ENCODE assay signal across 17 cellular contexts in the genomic region with DNA sequence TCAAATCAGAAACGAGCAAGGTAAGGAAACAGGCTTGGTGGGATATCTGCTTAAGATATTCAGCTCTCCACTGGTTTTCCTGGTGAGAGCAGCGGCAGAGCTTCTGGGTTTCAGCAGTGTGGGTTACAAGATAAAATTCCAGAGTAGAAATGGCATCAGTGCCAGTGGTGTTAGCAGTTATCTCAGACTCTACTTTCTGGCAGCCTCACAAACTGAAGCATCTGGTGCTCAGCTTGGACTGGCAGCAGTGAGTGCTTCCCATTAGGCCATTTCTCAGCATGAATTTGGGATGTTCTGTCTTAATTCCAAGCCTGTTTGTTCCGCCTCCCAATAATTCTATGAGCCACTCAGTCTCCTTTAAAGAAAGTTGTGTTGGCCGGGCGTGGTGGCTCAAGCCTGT. TPM values are rescaled to one million over a fixed set of nuclear protein-coding genes. Genes with fewer than 3 reads are reported as not detected.
DNase-seq lines count a peak whose midpoint lies in the region; ATAC-seq, FAIRE-seq and TF ChIP-seq lines count a peak whose summit lies in the region.
"Had no signal": no experiment of that assay in that cellular context is flagged by ENCODE, and none has a peak within 500 bp of the region (broad histone marks: within the 10 kb centered on the region; RNA-seq: fewer than 3 reads in every experiment).

No MANE protein-coding gene starts in this region.

- peak overlapping the region; percentile 94 for H3K27ac ChIP-seq in endothelial cell of umbilical vein (ENCODE audit: insufficient read depth, low read depth, low read length)
- H3K27ac ChIP-seq: adrenal gland, KMS-11 had no signal

- no peak overlapping the region for H3K4me2 ChIP-seq in endothelial cell of umbilical vein (ENCODE audit: insufficient read depth, low read length)
- H3K4me2 ChIP-seq: A549, KMS-11 had no signal

- H3K27me3 Mint-ChIP-seq in activated CD4-positive, alpha-beta T cell treated with anti-CD3 and anti-CD28 coated beads, Interleukin-2, amount 10 ng/mL, durations not matched to agents 24 days and 14 days, result no peaks in the 10 kb centered on the region
- H3K27me3 Mint-ChIP-seq in nephron progenitor cell (ENCODE audit: low read depth, poor library complexity), result no peaks in the 10 kb centered on the region
- H3K27me3 Mint-ChIP-seq: type B pancreatic cell had no signal

- H3K9ac ChIP-seq in endothelial cell of umbilical vein (replicated peaks; ENCODE audit: extremely low read depth, insufficient read depth, low read length), result no peak overlapping the region
- H3K9ac ChIP-seq: GM23248, KMS-11 had no signal

- H3K36me3 Mint-ChIP-seq in activated CD4-positive, alpha-beta T cell treated with anti-CD3 and anti-CD28 coated beads, Interleukin-2, amount 10 ng/mL, durations not matched to agents 24 days and 14 days (ENCODE audit: low read depth), result peaks cover 76% of the 10 kb centered on the region
- peaks cover 63% of the 10 kb centered on the region for H3K36me3 Mint-ChIP-seq in nephron progenitor cell (ENCODE audit: low read depth)

- no peaks in the 10 kb centered on the region for H3K9me3 Mint-ChIP-seq in activated CD4-positive, alpha-beta T cell treated with anti-CD3 and anti-CD28 coated beads, Interleukin-2, amount 10 ng/mL, durations not matched to agents 24 days and 14 days
- no peaks in the 10 kb centered on the region for H3K9me3 Mint-ChIP-seq in nephron progenitor cell
- H3K9me3 Mint-ChIP-seq: natural killer cell, type B pancreatic cell had no signal

- peaks cover 51% of the 10 kb centered on the region for H3K4me1 ChIP-seq in endothelial cell of umbilical vein (ENCODE audit: control insufficient read depth, extremely low read depth, insufficient read depth, low read length)

- no peak for TF ChIP-seq CTCF in endothelial cell of umbilical vein (IDR thresholded peaks at IDR 0.05; ENCODE audit: extremely low read depth in 1 of 2, insufficient read depth in 1 of 2, low read depth in 1 of 2, low read length in 2 of 2)
- no peak for TF ChIP-seq CTCF in nephron progenitor cell (IDR thresholded peaks at IDR 0.05)

- no peak for FAIRE-seq in endothelial cell of umbilical vein (lab: Jason Lieb, UNC)
- FAIRE-seq: A549 had no signal

- peaks cover 22 to 33% of the 10 kb centered on the region in 2 experiments for H3K36me3 ChIP-seq in endothelial cell of umbilical vein (ENCODE audit: control insufficient read depth in 2 of 2, extremely low read depth in 1 of 2, insufficient read depth in 2 of 2, low read length in 2 of 2)

- ATAC-seq in HG03457 (IDR thresholded peaks at IDR 0.05; ENCODE audit: unreplicated experiment), result no peak
- ATAC-seq: A549, left lung, natural killer cell had no signal

- H3K9me1 ChIP-seq in endothelial cell of umbilical vein (replicated peaks; ENCODE audit: control insufficient read depth, extremely low read depth, insufficient read depth, low read length), result no peaks in the 10 kb centered on the region

- H3K4me3 Mint-ChIP-seq in activated CD4-positive, alpha-beta T cell treated with anti-CD3 and anti-CD28 coated beads, Interleukin-2, amount 10 ng/mL, durations not matched to agents 24 days and 14 days, result peak overlapping the region; percentile 19
- no peak overlapping the region for H3K4me3 Mint-ChIP-seq in nephron progenitor cell
- H3K4me3 Mint-ChIP-seq: natural killer cell, type B pancreatic cell had no signal

- CTCF ChIA-PET in endothelial cell of umbilical vein (lab: Charles Lee), result interaction anchor here (1.8 to 2.7 kb wide), 2 partner anchors 13 kb away, joined by 12 to 21 read pairs; no protein-coding TSS in a partner anchor

- BruUV-seq in endothelial cell of umbilical vein (replicated peaks; lab: Mats Ljungman, UMichigan), result no TSS peak

- POLR2A ChIA-PET in endothelial cell of umbilical vein (lab: Charles Lee), result no interaction called here

- dilution Hi-C loops in endothelial cell of umbilical vein (cut with MboI; ENCODE audit: extremely low pct_ligation_motif_present, low sequenced_read_pairs), result no loop called here

- H3K4me3 ChIP-seq in endothelial cell of umbilical vein (replicated peaks in 1 of 3; ENCODE audit: insufficient read depth in 1 of 3, low read depth in 1 of 3, low read length in 3 of 3), result no peak overlapping the region
- H3K4me3 ChIP-seq: A549, adrenal gland, GM23248, left lung had no signal

- DNase-seq in activated CD4-positive, alpha-beta T cell treated with anti-CD3 and anti-CD28 coated beads, Interleukin-2, amount 10 ng/mL, durations not matched to agents 24 days and 14 days, result no peak
- DNase-seq in activated CD4-positive, alpha-beta T cell treated with anti-CD3 and anti-CD28 coated beads for 1 hour, result no peak
- DNase-seq in HUDEP-2 (lab: John Stamatoyannopoulos, UW; ENCODE audit: unreplicated experiment in 76 of 76) (peak in 52 of 76 experiments; percentile 11 to 71 (median 39)), endothelial cell of umbilical vein (ENCODE audit: low read depth, low spot score) (no peak), nephron progenitor cell (no peak), dermis blood vessel endothelial cell (no peak), posterior cingulate gyrus (no peak)
- DNase-seq: adrenal gland, GM23248, left lung, natural killer cell, NCI-H1417, NCI-H345 had no signal

- no peak for TF ChIP-seq POLR2A in endothelial cell of umbilical vein (IDR thresholded peaks at IDR 0.05; ENCODE audit: low read depth, low read length)

- peaks cover 69% of the 10 kb centered on the region for H3K79me2 ChIP-seq in endothelial cell of umbilical vein (ENCODE audit: control insufficient read depth, insufficient read depth, low read length)

- no peaks in the 10 kb centered on the region for H4K20me1 ChIP-seq in endothelial cell of umbilical vein (replicated peaks; ENCODE audit: control insufficient read depth, extremely low read depth, insufficient read depth, low read length)

- intact Hi-C loops in activated CD4-positive, alpha-beta T cell treated with anti-CD3 and anti-CD28 coated beads, Interleukin-2, amount 10 ng/mL, durations not matched to agents 24 days and 14 days (cut with micrococcal nuclease), result no loop called here
- intact Hi-C loops in endothelial cell of umbilical vein (cut with micrococcal nuclease) (no loop called here), posterior cingulate gyrus (cut with DNase I) (no loop called here)

- H3K9me3 ChIP-seq in endothelial cell of umbilical vein (replicated peaks; ENCODE audit: control insufficient read depth, insufficient read depth, low read length), result no peaks in the 10 kb centered on the region
- H3K9me3 ChIP-seq: A549, adrenal gland, left lung had no signal

- no peak overlapping the region for H3K27ac Mint-ChIP-seq in activated CD4-positive, alpha-beta T cell treated with anti-CD3 and anti-CD28 coated beads, Interleukin-2, amount 10 ng/mL, durations not matched to agents 24 days and 14 days
- H3K27ac Mint-ChIP-seq in nephron progenitor cell, result peak overlapping the region; percentile 70
- H3K27ac Mint-ChIP-seq: type B pancreatic cell had no signal

- H2AFZ ChIP-seq in endothelial cell of umbilical vein (ENCODE audit: low read depth, low read length), result no peak overlapping the region
- H2AFZ ChIP-seq: GM23248 had no signal

- H3K27me3 ChIP-seq in endothelial cell of umbilical vein (ENCODE audit: control insufficient read depth in 2 of 2, insufficient read depth in 2 of 2, low read length in 2 of 2), result no peaks in the 10 kb centered on the region
- H3K27me3 ChIP-seq: adrenal gland, left lung had no signal

- H3K4me1 Mint-ChIP-seq in activated CD4-positive, alpha-beta T cell treated with anti-CD3 and anti-CD28 coated beads, Interleukin-2, amount 10 ng/mL, durations not matched to agents 24 days and 14 days, result peaks cover 57% of the 10 kb centered on the region
- no peaks in the 10 kb centered on the region for H3K4me1 Mint-ChIP-seq in nephron progenitor cell

RNA-seq across cellular contexts. Expression of a gene that starts 6.9 kb away (rescaled TPM):
- 0.77 and 1.3 TPM in 2 replicates for total RNA-seq in activated CD4-positive, alpha-beta T cell treated with anti-CD3 and anti-CD28 coated beads, Interleukin-2, amount 10 ng/mL, durations not matched to agents 24 days and 14 days
- total RNA-seq in endothelial cell of umbilical vein, result 0.84 and 0.95 TPM in 2 replicates
- polyA plus RNA-seq in endothelial cell of umbilical vein, result 1.4 TPM in 2 replicates
- 0.87 and 1.1 TPM in 2 replicates for polyA plus RNA-seq in endothelial cell of umbilical vein (2011; cell fraction: cytosol; rRNA removed)
- polyA plus RNA-seq in endothelial cell of umbilical vein (2011; cell fraction: nucleus; rRNA removed), result 0.73 and 0.83 TPM in 2 replicates
- 1.2 and 2.4 TPM in 2 replicates for polyA plus RNA-seq in endothelial cell of umbilical vein (2012)
- 0.19 and 0.87 TPM in 2 replicates for polyA minus RNA-seq in endothelial cell of umbilical vein
- 1.4 TPM for polyA minus RNA-seq in endothelial cell of umbilical vein (2011; cell fraction: cytosol; rRNA and poly(A)+ RNA removed)
- 1.8 and 2.8 TPM in 2 replicates for polyA minus RNA-seq in endothelial cell of umbilical vein (2011; cell fraction: nucleus; rRNA and poly(A)+ RNA removed)
- total RNA-seq in dermis blood vessel endothelial cell, result 0.51 and 0.85 TPM in 2 replicates

RNA-seq across cellular contexts. Expression of a gene that starts 7.4 kb away (rescaled TPM):
- 136 and 140 TPM in 2 replicates for total RNA-seq in activated CD4-positive, alpha-beta T cell treated with anti-CD3 and anti-CD28 coated beads, Interleukin-2, amount 10 ng/mL, durations not matched to agents 24 days and 14 days
- total RNA-seq in endothelial cell of umbilical vein, result 195 and 211 TPM in 2 replicates
- polyA plus RNA-seq in endothelial cell of umbilical vein, result 85.6 and 124 TPM in 2 replicates
- 156 and 164 TPM in 2 replicates for polyA plus RNA-seq in endothelial cell of umbilical vein (2011; cell fraction: cytosol; rRNA removed)
- 64.9 and 85.2 TPM in 2 replicates for polyA plus RNA-seq in endothelial cell of umbilical vein (2011; cell fraction: nucleus; rRNA removed)
- polyA plus RNA-seq in endothelial cell of umbilical vein (2012), result 290 and 303 TPM in 2 replicates
- polyA minus RNA-seq in endothelial cell of umbilical vein, result 33.9 and 46.7 TPM in 2 replicates
- polyA minus RNA-seq in endothelial cell of umbilical vein (2011; cell fraction: cytosol; rRNA and poly(A)+ RNA removed), result 55.1 TPM
- 25.7 and 36.3 TPM in 2 replicates for polyA minus RNA-seq in endothelial cell of umbilical vein (2011; cell fraction: nucleus; rRNA and poly(A)+ RNA removed)
- 147 and 348 TPM in 2 replicates for total RNA-seq in dermis blood vessel endothelial cell

RNA-seq across cellular contexts. Expression of a gene that starts 29.9 kb away (rescaled TPM):
- total RNA-seq in activated CD4-positive, alpha-beta T cell treated with anti-CD3 and anti-CD28 coated beads, Interleukin-2, amount 10 ng/mL, durations not matched to agents 24 days and 14 days, result not detected in 2 replicates
- total RNA-seq in endothelial cell of umbilical vein (not detected in 2 replicates), dermis blood vessel endothelial cell (0.23 TPM in 1 of 2 replicates, not detected in the other)
- 0.03 and 0.04 TPM in 2 replicates for polyA plus RNA-seq in endothelial cell of umbilical vein
- 0.06 TPM in 2 replicates for polyA plus RNA-seq in endothelial cell of umbilical vein (2011; cell fraction: cytosol; rRNA removed)
- polyA plus RNA-seq in endothelial cell of umbilical vein (2011; cell fraction: nucleus; rRNA removed), result 0.07 and 0.22 TPM in 2 replicates
- 0.11 and 0.14 TPM in 2 replicates for polyA plus RNA-seq in endothelial cell of umbilical vein (2012)
- 0.21 TPM in 1 of 2 replicates, not detected in the other for polyA minus RNA-seq in endothelial cell of umbilical vein
- polyA minus RNA-seq in endothelial cell of umbilical vein (2011; cell fraction: cytosol; rRNA and poly(A)+ RNA removed), result 0.31 TPM
- not detected in 2 replicates for polyA minus RNA-seq in endothelial cell of umbilical vein (2011; cell fraction: nucleus; rRNA and poly(A)+ RNA removed)
- total RNA-seq: GM23248 had no signal

Comparison
In these comparisons a context has a peak if more than half of its experiments do, and no peak if none do; other contexts are left out.
1. DNase-seq: peak in HUDEP-2 (52 of 76); none in activated CD4-positive, alpha-beta T cell treated with anti-CD3 and anti-CD28 coated beads, Interleukin-2, amount 10 ng/mL, durations not matched to agents 24 days and 14 days (single experiment), activated CD4-positive, alpha-beta T cell treated with anti-CD3 and anti-CD28 coated beads for 1 hour (single experiment), endothelial cell of umbilical vein (single experiment), nephron progenitor cell (single experiment), dermis blood vessel endothelial cell (single experiment) and posterior cingulate gyrus (0 of 10).